Comparison of ENCODE assay signal across 1 cellular context in genomic region chr17:55706808-55707773, GRCh38.
TF ChIP-seq lines count a peak whose summit lies in the region.

No MANE protein-coding gene starts in this region.

TF ChIP-seq in IMR-90, 13 proteins besides CTCF, POLR2A, EP300 and RAD21 (continued from another document):
- TF ChIP-seq ELK1 (IDR thresholded peaks at IDR 0.05; ENCODE audit: borderline replicate concordance, low read depth, low read length) (no peak), CHD1 (IDR thresholded peaks at IDR 0.05; ENCODE audit: low read depth, low read length) (no peak), FOS (IDR thresholded peaks at IDR 0.05; ENCODE audit: low read depth, low read length) (no peak), MXI1 (IDR thresholded peaks at IDR 0.05; ENCODE audit: borderline replicate concordance, low read depth, low read length) (no peak), RFX5 (IDR thresholded peaks at IDR 0.05; ENCODE audit: low read depth, low read length) (no peak)
- TF ChIP-seq, protein P1, sequence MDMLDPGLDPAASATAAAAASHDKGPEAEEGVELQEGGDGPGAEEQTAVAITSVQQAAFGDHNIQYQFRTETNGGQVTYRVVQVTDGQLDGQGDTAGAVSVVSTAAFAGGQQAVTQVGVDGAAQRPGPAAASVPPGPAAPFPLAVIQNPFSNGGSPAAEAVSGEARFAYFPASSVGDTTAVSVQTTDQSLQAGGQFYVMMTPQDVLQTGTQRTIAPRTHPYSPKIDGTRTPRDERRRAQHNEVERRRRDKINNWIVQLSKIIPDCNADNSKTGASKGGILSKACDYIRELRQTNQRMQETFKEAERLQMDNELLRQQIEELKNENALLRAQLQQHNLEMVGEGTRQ (IDR thresholded peaks at IDR 0.05; ENCODE audit: low read depth, low read length) = no peak
